Comparison of ENCODE assay signal across 23 cellular contexts in the genomic region with DNA sequence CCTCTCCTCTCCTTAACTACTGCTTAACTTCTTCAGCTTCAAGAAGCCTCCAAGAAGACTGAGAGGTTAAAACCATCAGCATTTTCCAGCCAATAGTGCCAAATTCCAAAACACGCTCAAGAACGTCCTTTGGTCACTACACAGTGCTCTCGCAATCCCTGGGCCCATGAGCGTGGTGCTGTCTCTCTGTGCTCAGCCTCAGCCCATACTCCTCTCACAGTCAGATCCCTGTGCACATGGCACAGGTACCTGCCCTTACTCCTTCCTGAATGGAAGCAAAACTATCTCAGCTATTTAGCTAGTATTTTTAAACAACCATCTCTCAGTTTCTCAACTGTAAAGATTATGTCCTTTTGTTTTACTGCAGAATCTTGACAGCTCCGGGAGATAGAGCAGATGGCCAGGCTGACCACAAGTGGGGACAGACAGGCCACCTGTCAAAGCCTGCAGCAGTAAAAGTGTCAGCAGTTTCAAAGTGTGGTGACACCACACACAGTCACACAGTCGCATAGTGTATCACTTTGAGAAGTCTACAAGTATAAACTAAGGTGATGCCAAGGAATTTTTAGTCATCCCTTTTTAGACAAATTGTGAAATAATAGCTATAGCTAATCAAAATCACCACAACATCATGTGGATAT. TPM values are rescaled to one million over a fixed set of nuclear protein-coding genes. Genes with fewer than 3 reads are reported as not detected.
A peak's percentile ranks its signal among the peaks of the same experiment; 100 is the strongest.
DNase-seq lines count a peak whose midpoint lies in the region; TF ChIP-seq lines count a peak whose summit lies in the region.
"Had no signal": no experiment of that assay in that cellular context is flagged by ENCODE, and none has a peak within 500 bp of the region (broad histone marks: within the 10 kb centered on the region; RNA-seq: fewer than 3 reads in every experiment).

No MANE protein-coding gene starts in this region.

- DNase-seq in cardiac muscle cell (ENCODE audit: low read depth in 1 of 2, low spot score in 1 of 2) = peak in 1 of 2 donors; percentile 61
- DNase-seq in left ventricle myocardium inferior = no peak
- DNase-seq in RWPE1 (ENCODE audit: low spot score) = no peak
- DNase-seq in fibroblast of peridontal ligament (ENCODE audit: extremely low read depth) = peak; percentile 29
- DNase-seq in midbrain (lab: John Stamatoyannopoulos, UW) = no peak
- no peak for DNase-seq in MV-4-11 (lab: John Stamatoyannopoulos, UW)
- DNase-seq in Kasumi-1 (lab: John Stamatoyannopoulos, UW) = no peak
- no peak for DNase-seq in GF-D8 (lab: John Stamatoyannopoulos, UW)
- DNase-seq: activated CD8-positive, alpha-beta memory T cell treated with anti-CD3 and anti-CD28 coated beads for 24 hours; activated T-cell treated with anti-CD3 and anti-CD28 coated beads, Interleukin-2, amount 50 U/mL, for 72 hours; foreskin fibroblast; Karpas-422; NCI-H1417; NCI-H526; OCI-M1 had no signal

- H3K4me3 ChIP-seq in cardiac muscle cell = no peak overlapping the region
- H3K4me3 ChIP-seq in left ventricle myocardium inferior = no peak overlapping the region
- H3K4me3 ChIP-seq: A549; BLaER1 treated with 17β-estradiol and CSF1 and Interleukin-3, amounts not matched to agents 10 nM and 100 nM; neural progenitor cell; SJSA1; suprapubic skin; vagina had no signal

- H3K36me3 ChIP-seq in cardiac muscle cell = peaks cover 15% of the 10 kb centered on the region
- H3K36me3 ChIP-seq in left ventricle myocardium inferior = no peaks in the 10 kb centered on the region
- H3K36me3 ChIP-seq: BLaER1 treated with 17β-estradiol and CSF1 and Interleukin-3, amounts not matched to agents 10 nM and 100 nM; suprapubic skin; vagina had no signal

- H3K9me3 ChIP-seq in cardiac muscle cell (ENCODE audit: low read depth) = no peaks in the 10 kb centered on the region
- no peaks in the 10 kb centered on the region for H3K9me3 ChIP-seq in left ventricle myocardium inferior (replicated peaks)
- H3K9me3 ChIP-seq: A549; BLaER1 treated with 17β-estradiol and CSF1 and Interleukin-3, amounts not matched to agents 10 nM and 100 nM; SJSA1; suprapubic skin; vagina had no signal

- TF ChIP-seq CTCF in cardiac muscle cell (IDR thresholded peaks at IDR 0.05; ENCODE audit: low read depth, low read length) = no peak
- no peak for TF ChIP-seq CTCF in left ventricle myocardium inferior (IDR thresholded peaks at IDR 0.05; ENCODE audit: borderline replicate concordance)
- no peak for TF ChIP-seq CTCF in RWPE1 (conservative IDR thresholded peaks at IDR 0.05; ENCODE audit: low read depth)

- CTCF ChIA-PET in RWPE1 (lab: Yijun Ruan, JAX) = no interaction called here

- intact Hi-C loops in left ventricle myocardium inferior (cut with micrococcal nuclease) = no loop called here

- POLR2A ChIA-PET in RWPE1 (lab: Yijun Ruan, JAX; ENCODE audit: low non-redundant PET) = no interaction called here

- H3K27ac ChIP-seq in cardiac muscle cell (peak overlapping the region; percentile 19), left ventricle myocardium inferior (replicated peaks) (no peak overlapping the region), RWPE1 (peak overlapping the region; percentile 19; the same call in 1 of the 2 replicates)
- H3K27ac ChIP-seq: BLaER1 treated with 17β-estradiol and CSF1 and Interleukin-3, amounts not matched to agents 10 nM and 100 nM; neural progenitor cell; SJSA1; suprapubic skin; vagina had no signal

- no peaks in the 10 kb centered on the region for H3K27me3 ChIP-seq in cardiac muscle cell
- H3K27me3 ChIP-seq in left ventricle myocardium inferior (ENCODE audit: low read depth) = no peaks in the 10 kb centered on the region
- H3K27me3 ChIP-seq: BLaER1 treated with 17β-estradiol and CSF1 and Interleukin-3, amounts not matched to agents 10 nM and 100 nM; neural progenitor cell; SJSA1; suprapubic skin; vagina had no signal

- H3K4me1 ChIP-seq in cardiac muscle cell (ENCODE audit: low read depth) = peaks cover 18% of the 10 kb centered on the region
- H3K4me1 ChIP-seq in left ventricle myocardium inferior = peaks cover 9% of the 10 kb centered on the region
- H3K4me1 ChIP-seq: BLaER1 treated with 17β-estradiol and CSF1 and Interleukin-3, amounts not matched to agents 10 nM and 100 nM; neural progenitor cell; SJSA1; vagina had no signal

RNA-seq across cellular contexts. Expression of a gene that starts 35.7 kb away (rescaled TPM):
- total RNA-seq in cardiac muscle cell (30.7 and 47.2 TPM in 2 replicates), left ventricle myocardium inferior (3.8 TPM)
- polyA plus RNA-seq in cardiac muscle cell = 6.4 and 8.9 TPM in 2 replicates
- total RNA-seq: HT-29 had no signal

RNA-seq across cellular contexts. Expression of a gene that starts 56.2 kb away (rescaled TPM):
- total RNA-seq in cardiac muscle cell = 0.66 TPM in 1 of 2 replicates, not detected in the other
- 0.16 and 2.1 TPM in 2 replicates for polyA plus RNA-seq in cardiac muscle cell
- not detected for total RNA-seq in left ventricle myocardium inferior
- total RNA-seq: activated naive CD4-positive, alpha-beta T cell treated with anti-CD3 and anti-CD28 coated beads, Interleukin-2, amount 50 U/mL, for 72 hours; activated T-cell treated with anti-CD3 and anti-CD28 coated beads, Interleukin-2, amount 50 U/mL, for 72 hours; HT-29; SJSA1; vagina had no signal
